ENCODE assay signal across 1 cellular context in genomic region chrX:53244610-53245009, GRCh38.
TF ChIP-seq lines count a peak whose summit lies in the region.

No MANE protein-coding gene starts in this region.

TF ChIP-seq in K562, 482 proteins besides CTCF, POLR2A, EP300 and RAD21:
- TF ChIP-seq PREB (CRISPR knock-in tag; IDR thresholded peaks at IDR 0.05) (no peak), DACH1 (IDR thresholded peaks at IDR 0.05; ENCODE audit: partially characterized antibody) (no peak), ZNF253 (CRISPR knock-in tag; conservative IDR thresholded peaks at IDR 0.05) (no peak), BACH1 (tag; IDR thresholded peaks at IDR 0.05) (no peak), SMAD1 (IDR thresholded peaks at IDR 0.05; ENCODE audit: low read depth, low read length, partially characterized antibody) (no peak), BRF2 (IDR thresholded peaks at IDR 0.05; ENCODE audit: borderline replicate concordance, insufficient read depth, insufficient read length) (no peak), SETDB1 (IDR thresholded peaks at IDR 0.05; ENCODE audit: low read length) (no peak), SRSF1 (IDR thresholded peaks at IDR 0.05; ENCODE audit: low read depth, low read length) (no peak), ZNF764 (CRISPR knock-in tag; IDR thresholded peaks at IDR 0.05; ENCODE audit: low read depth) (no peak), MTA2 (IDR thresholded peaks at IDR 0.05; ENCODE audit: low read depth) (no peak), RBM39 (optimal IDR thresholded peaks at IDR 0.05; ENCODE audit: low read depth, low read length) (no peak), PHF21A (IDR thresholded peaks at IDR 0.05; ENCODE audit: borderline replicate concordance, low read depth) (no peak)
- TF ChIP-seq, protein P1, sequence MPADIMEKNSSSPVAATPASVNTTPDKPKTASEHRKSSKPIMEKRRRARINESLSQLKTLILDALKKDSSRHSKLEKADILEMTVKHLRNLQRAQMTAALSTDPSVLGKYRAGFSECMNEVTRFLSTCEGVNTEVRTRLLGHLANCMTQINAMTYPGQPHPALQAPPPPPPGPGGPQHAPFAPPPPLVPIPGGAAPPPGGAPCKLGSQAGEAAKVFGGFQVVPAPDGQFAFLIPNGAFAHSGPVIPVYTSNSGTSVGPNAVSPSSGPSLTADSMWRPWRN (IDR thresholded peaks at IDR 0.05; ENCODE audit: low read depth), result no peak
- TF ChIP-seq, protein P2, sequence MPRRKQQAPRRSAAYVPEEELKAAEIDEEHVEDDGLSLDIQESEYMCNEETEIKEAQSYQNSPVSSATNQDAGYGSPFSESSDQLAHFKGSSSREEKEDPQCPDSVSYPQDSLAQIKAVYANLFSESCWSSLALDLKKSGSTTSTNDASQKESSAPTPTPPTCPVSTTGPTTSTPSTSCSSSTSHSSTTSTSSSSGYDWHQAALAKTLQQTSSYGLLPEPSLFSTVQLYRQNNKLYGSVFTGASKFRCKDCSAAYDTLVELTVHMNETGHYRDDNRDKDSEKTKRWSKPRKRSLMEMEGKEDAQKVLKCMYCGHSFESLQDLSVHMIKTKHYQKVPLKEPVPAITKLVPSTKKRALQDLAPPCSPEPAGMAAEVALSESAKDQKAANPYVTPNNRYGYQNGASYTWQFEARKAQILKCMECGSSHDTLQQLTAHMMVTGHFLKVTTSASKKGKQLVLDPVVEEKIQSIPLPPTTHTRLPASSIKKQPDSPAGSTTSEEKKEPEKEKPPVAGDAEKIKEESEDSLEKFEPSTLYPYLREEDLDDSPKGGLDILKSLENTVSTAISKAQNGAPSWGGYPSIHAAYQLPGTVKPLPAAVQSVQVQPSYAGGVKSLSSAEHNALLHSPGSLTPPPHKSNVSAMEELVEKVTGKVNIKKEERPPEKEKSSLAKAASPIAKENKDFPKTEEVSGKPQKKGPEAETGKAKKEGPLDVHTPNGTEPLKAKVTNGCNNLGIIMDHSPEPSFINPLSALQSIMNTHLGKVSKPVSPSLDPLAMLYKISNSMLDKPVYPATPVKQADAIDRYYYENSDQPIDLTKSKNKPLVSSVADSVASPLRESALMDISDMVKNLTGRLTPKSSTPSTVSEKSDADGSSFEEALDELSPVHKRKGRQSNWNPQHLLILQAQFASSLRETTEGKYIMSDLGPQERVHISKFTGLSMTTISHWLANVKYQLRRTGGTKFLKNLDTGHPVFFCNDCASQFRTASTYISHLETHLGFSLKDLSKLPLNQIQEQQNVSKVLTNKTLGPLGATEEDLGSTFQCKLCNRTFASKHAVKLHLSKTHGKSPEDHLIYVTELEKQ (CRISPR knock-in tag; IDR thresholded peaks at IDR 0.05), result no peak
- TF ChIP-seq, protein P3, sequence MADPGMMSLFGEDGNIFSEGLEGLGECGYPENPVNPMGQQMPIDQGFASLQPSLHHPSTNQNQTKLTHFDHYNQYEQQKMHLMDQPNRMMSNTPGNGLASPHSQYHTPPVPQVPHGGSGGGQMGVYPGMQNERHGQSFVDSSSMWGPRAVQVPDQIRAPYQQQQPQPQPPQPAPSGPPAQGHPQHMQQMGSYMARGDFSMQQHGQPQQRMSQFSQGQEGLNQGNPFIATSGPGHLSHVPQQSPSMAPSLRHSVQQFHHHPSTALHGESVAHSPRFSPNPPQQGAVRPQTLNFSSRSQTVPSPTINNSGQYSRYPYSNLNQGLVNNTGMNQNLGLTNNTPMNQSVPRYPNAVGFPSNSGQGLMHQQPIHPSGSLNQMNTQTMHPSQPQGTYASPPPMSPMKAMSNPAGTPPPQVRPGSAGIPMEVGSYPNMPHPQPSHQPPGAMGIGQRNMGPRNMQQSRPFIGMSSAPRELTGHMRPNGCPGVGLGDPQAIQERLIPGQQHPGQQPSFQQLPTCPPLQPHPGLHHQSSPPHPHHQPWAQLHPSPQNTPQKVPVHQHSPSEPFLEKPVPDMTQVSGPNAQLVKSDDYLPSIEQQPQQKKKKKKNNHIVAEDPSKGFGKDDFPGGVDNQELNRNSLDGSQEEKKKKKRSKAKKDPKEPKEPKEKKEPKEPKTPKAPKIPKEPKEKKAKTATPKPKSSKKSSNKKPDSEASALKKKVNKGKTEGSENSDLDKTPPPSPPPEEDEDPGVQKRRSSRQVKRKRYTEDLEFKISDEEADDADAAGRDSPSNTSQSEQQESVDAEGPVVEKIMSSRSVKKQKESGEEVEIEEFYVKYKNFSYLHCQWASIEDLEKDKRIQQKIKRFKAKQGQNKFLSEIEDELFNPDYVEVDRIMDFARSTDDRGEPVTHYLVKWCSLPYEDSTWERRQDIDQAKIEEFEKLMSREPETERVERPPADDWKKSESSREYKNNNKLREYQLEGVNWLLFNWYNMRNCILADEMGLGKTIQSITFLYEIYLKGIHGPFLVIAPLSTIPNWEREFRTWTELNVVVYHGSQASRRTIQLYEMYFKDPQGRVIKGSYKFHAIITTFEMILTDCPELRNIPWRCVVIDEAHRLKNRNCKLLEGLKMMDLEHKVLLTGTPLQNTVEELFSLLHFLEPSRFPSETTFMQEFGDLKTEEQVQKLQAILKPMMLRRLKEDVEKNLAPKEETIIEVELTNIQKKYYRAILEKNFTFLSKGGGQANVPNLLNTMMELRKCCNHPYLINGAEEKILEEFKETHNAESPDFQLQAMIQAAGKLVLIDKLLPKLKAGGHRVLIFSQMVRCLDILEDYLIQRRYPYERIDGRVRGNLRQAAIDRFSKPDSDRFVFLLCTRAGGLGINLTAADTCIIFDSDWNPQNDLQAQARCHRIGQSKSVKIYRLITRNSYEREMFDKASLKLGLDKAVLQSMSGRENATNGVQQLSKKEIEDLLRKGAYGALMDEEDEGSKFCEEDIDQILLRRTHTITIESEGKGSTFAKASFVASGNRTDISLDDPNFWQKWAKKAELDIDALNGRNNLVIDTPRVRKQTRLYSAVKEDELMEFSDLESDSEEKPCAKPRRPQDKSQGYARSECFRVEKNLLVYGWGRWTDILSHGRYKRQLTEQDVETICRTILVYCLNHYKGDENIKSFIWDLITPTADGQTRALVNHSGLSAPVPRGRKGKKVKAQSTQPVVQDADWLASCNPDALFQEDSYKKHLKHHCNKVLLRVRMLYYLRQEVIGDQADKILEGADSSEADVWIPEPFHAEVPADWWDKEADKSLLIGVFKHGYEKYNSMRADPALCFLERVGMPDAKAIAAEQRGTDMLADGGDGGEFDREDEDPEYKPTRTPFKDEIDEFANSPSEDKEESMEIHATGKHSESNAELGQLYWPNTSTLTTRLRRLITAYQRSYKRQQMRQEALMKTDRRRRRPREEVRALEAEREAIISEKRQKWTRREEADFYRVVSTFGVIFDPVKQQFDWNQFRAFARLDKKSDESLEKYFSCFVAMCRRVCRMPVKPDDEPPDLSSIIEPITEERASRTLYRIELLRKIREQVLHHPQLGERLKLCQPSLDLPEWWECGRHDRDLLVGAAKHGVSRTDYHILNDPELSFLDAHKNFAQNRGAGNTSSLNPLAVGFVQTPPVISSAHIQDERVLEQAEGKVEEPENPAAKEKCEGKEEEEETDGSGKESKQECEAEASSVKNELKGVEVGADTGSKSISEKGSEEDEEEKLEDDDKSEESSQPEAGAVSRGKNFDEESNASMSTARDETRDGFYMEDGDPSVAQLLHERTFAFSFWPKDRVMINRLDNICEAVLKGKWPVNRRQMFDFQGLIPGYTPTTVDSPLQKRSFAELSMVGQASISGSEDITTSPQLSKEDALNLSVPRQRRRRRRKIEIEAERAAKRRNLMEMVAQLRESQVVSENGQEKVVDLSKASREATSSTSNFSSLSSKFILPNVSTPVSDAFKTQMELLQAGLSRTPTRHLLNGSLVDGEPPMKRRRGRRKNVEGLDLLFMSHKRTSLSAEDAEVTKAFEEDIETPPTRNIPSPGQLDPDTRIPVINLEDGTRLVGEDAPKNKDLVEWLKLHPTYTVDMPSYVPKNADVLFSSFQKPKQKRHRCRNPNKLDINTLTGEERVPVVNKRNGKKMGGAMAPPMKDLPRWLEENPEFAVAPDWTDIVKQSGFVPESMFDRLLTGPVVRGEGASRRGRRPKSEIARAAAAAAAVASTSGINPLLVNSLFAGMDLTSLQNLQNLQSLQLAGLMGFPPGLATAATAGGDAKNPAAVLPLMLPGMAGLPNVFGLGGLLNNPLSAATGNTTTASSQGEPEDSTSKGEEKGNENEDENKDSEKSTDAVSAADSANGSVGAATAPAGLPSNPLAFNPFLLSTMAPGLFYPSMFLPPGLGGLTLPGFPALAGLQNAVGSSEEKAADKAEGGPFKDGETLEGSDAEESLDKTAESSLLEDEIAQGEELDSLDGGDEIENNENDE (IDR thresholded peaks at IDR 0.05; ENCODE audit: low read depth, low read length), result no peak
- TF ChIP-seq, protein P4, sequence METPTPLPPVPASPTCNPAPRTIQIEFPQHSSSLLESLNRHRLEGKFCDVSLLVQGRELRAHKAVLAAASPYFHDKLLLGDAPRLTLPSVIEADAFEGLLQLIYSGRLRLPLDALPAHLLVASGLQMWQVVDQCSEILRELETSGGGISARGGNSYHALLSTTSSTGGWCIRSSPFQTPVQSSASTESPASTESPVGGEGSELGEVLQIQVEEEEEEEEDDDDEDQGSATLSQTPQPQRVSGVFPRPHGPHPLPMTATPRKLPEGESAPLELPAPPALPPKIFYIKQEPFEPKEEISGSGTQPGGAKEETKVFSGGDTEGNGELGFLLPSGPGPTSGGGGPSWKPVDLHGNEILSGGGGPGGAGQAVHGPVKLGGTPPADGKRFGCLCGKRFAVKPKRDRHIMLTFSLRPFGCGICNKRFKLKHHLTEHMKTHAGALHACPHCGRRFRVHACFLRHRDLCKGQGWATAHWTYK (CRISPR knock-in tag; IDR thresholded peaks at IDR 0.05), result no peak
- TF ChIP-seq, protein P5, sequence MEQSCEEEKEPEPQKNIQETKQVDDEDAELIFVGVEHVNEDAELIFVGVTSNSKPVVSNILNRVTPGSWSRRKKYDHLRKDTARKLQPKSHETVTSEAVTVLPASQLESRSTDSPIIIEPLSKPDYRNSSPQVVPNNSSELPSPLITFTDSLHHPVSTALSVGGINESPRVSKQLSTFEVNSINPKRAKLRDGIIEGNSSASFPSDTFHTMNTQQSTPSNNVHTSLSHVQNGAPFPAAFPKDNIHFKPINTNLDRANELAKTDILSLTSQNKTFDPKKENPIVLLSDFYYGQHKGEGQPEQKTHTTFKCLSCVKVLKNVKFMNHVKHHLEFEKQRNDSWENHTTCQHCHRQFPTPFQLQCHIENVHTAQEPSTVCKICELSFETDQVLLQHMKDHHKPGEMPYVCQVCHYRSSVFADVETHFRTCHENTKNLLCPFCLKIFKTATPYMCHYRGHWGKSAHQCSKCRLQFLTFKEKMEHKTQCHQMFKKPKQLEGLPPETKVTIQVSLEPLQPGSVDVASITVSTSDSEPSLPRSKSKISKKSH (CRISPR knock-in tag; IDR thresholded peaks at IDR 0.05), result no peak
- TF ChIP-seq, protein P6, sequence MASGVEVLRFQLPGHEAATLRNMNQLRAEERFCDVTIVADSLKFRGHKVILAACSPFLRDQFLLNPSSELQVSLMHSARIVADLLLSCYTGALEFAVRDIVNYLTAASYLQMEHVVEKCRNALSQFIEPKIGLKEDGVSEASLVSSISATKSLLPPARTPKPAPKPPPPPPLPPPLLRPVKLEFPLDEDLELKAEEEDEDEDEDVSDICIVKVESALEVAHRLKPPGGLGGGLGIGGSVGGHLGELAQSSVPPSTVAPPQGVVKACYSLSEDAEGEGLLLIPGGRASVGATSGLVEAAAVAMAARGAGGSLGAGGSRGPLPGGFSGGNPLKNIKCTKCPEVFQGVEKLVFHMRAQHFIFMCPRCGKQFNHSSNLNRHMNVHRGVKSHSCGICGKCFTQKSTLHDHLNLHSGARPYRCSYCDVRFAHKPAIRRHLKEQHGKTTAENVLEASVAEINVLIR (CRISPR knock-in tag; IDR thresholded peaks at IDR 0.05), result no peak
